Comparison of ENCODE assay signal across 8 cellular contexts in the genomic region with DNA sequence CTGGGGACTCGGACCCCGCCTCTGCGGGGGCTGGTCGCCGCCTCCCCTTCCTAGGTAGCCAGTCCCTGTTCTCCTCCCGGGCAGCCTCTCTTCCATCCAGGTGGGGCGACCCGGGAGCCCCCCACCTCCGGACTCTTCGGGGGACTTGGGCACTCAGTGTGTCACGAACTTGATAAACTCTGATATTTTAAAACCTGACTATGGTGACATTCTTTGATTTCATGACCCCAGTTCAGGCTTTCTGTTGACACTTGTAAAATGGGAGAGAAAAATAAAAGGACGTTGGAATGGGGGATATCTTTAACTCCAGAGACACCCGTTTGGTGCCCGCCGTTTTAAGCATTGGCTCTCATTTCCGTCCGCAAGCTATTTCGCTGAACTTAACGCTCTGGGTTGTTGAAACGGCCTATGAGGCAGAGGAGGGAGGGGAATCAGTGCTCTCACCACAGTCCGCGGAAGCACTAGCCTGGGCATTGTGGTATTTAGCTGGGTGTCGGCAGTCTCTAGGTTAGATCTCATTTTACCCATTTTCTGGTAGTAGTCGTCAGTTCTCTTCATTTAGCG. TPM values are rescaled to one million over a fixed set of nuclear protein-coding genes. Genes with fewer than 3 reads are reported as not detected.
DNase-seq lines count a peak whose midpoint lies in the region; ATAC-seq and TF ChIP-seq lines count a peak whose summit lies in the region.

No MANE protein-coding gene starts in this region.

- peak; percentile 31 for DNase-seq in DMS153 treated with DMSO at 0.1 percent for 48 hours (lab: John Stamatoyannopoulos, UW; ENCODE audit: unreplicated experiment)
- DNase-seq in DMS153 (lab: John Stamatoyannopoulos, UW): no peak
- DNase-seq in NCI-H146 treated with DMSO at 0.1 percent for 48 hours (lab: John Stamatoyannopoulos, UW; ENCODE audit: unreplicated experiment): peak; percentile 32
- peak; percentile 18 to 27 for DNase-seq in activated CD4-positive, alpha-beta T cell treated with anti-CD3 and anti-CD28 coated beads for 24 hours (ENCODE audit: low read depth in 2 of 2)
- DNase-seq in right lobe of liver: peak; percentile 52 to 64 (median 60)
- peak in 2 of 3 donors; percentile 11 to 41 for DNase-seq in stimulated activated CD4-positive, alpha-beta T cell treated with anti-CD3 and anti-CD28 coated beads, TNF-alpha, amount 100 ng/mL, for 48 hours (ENCODE audit: low read depth in 3 of 3)

- peaks cover 20% of the 10 kb centered on the region for H3K4me1 Mint-ChIP-seq in dendritic cell treated with granulocyte-macrophage colony-stimulating factor and Interleukin-4, amounts not matched to agents 40 ng/mL and 50 ng/mL, for 4 days (ENCODE audit: low read depth)

- ATAC-seq in HG02623 (IDR thresholded peaks at IDR 0.05; ENCODE audit: unreplicated experiment) (peak; percentile 16), right lobe of liver (peak; percentile 30 to 38 (median 32))

- H3K4me3 Mint-ChIP-seq in dendritic cell treated with granulocyte-macrophage colony-stimulating factor and Interleukin-4, amounts not matched to agents 40 ng/mL and 50 ng/mL, for 4 days: peak overlapping the region; percentile 93

- H3K9me3 ChIP-seq in right lobe of liver: no peaks in the 10 kb centered on the region

- no peaks in the 10 kb centered on the region for H3K9me3 Mint-ChIP-seq in dendritic cell treated with granulocyte-macrophage colony-stimulating factor and Interleukin-4, amounts not matched to agents 40 ng/mL and 50 ng/mL, for 4 days

- TF ChIP-seq CTCF in right lobe of liver (IDR thresholded peaks at IDR 0.05): no peak

- H3K4me3 ChIP-seq in right lobe of liver: peak overlapping the region; percentile 69 to 99 (median 97)

- intact Hi-C loops in dendritic cell treated with granulocyte-macrophage colony-stimulating factor and Interleukin-4, amounts not matched to agents 40 ng/mL and 50 ng/mL, for 4 days (cut with micrococcal nuclease): loop anchor here (2.0 to 5.0 kb wide), 2 partner anchors 137 to 168 kb away; partner anchors contain the start of genes DDX21 and KIFBP
- intact Hi-C loops in right lobe of liver (cut with DNase I): no loop called here

- peaks cover 0 to 13% (median 4%) of the 10 kb centered on the region in 4 donors for H3K4me1 ChIP-seq in right lobe of liver

- peaks cover 9% of the 10 kb centered on the region for H3K36me3 Mint-ChIP-seq in dendritic cell treated with granulocyte-macrophage colony-stimulating factor and Interleukin-4, amounts not matched to agents 40 ng/mL and 50 ng/mL, for 4 days (ENCODE audit: low read depth)

- TF ChIP-seq POLR2A in right lobe of liver (IDR thresholded peaks at IDR 0.05): no peak

- no peaks in the 10 kb centered on the region for H3K27me3 ChIP-seq in right lobe of liver

- no peaks in the 10 kb centered on the region for H3K27me3 Mint-ChIP-seq in dendritic cell treated with granulocyte-macrophage colony-stimulating factor and Interleukin-4, amounts not matched to agents 40 ng/mL and 50 ng/mL, for 4 days

- H3K27ac ChIP-seq in right lobe of liver: peak overlapping the region; percentile 87 to 96 (median 92)

- no peaks in the 10 kb centered on the region for H3K36me3 ChIP-seq in right lobe of liver

- peak overlapping the region; percentile 99 for H3K27ac Mint-ChIP-seq in dendritic cell treated with granulocyte-macrophage colony-stimulating factor and Interleukin-4, amounts not matched to agents 40 ng/mL and 50 ng/mL, for 4 days

- 0% methylated on average over 19 of the region's 25 CpGs for WGBS in right lobe of liver (ENCODE audit: insufficient coverage, low coverage, low lambda C conversion rate, missing lambda C conversion rate)

RNA-seq across cellular contexts. Expression of gene VPS26A, which starts 0.7 kb away (rescaled TPM):
- total RNA-seq in right lobe of liver: 10 to 100 TPM; 13.3 to 24.7 (median 19.3) TPM

RNA-seq across cellular contexts. Expression of gene SRGN, which starts 36.7 kb away (rescaled TPM):
- total RNA-seq in right lobe of liver: 10 to 100 TPM; 20.0 to 95.1 (median 31.9) TPM

RNA-seq across cellular contexts. Expression of gene SUPV3L1, which starts 55.4 kb away (rescaled TPM):
- total RNA-seq in right lobe of liver: 10 to 100 TPM; 18.4 to 28.5 (median 22.6) TPM
